In the genomic region with DNA sequence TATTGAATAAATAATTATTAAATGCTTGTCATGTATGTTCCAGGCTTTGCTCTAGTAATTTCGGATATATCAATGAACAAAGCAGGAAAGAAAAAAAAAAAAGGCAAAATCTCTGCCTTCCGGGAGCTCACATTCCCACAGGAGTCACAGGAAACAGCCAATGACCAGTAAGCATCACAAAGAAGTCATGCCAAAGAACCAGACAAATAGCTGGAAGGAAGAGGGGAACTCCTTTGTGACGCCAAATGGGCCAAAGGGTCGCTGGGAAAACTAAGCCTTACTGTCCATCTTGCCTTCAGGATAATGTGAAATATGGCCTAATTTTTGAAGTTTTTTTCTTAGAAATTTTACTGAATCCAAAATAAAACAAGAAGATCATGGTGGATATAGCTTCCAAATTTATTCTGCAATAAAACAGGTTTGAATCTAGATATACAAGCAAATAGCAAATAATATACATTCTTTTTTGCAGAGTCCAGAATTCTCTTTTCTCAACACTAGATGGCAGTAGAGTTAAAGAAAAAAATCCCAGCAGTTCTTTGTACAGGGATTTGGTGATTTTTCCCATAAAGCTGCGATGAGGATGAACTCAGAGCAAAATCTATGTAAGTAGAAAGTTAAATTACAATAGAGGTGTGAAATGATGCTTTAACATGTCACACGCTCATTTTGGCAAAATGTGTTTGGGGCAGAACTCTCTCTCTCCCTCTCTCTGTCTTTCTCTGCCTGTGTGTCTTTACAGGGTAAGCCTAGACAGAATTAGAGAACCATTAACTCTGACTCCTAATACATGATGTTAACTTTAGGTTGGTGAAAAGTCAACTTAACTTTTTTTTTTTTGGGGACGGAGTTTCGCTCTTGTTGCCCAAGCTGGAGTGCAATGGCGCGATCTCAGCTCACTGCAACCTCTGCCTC, we compare ENCODE assay signal across 8 cellular contexts.
DNase-seq lines count a peak whose midpoint lies in the region; ATAC-seq, FAIRE-seq and TF ChIP-seq lines count a peak whose summit lies in the region.

No MANE protein-coding gene starts in this region.

- TF ChIP-seq CTCF in right atrium auricular region (IDR thresholded peaks at IDR 0.05) (peak; percentile 44 to 82), suprapubic skin (IDR thresholded peaks at IDR 0.05) (peak; percentile 51 to 61)

- H3K4me3 ChIP-seq in right atrium auricular region (no peak overlapping the region), suprapubic skin (no peak overlapping the region)

- peaks cover 0 to 8% of the 10 kb centered on the region in 2 donors for H3K9me3 ChIP-seq in right atrium auricular region
- no peaks in the 10 kb centered on the region for H3K9me3 ChIP-seq in suprapubic skin

- ATAC-seq in HG03432 (IDR thresholded peaks at IDR 0.05; ENCODE audit: unreplicated experiment) = peak; percentile 48
- ATAC-seq in HG03378 (IDR thresholded peaks at IDR 0.05; ENCODE audit: unreplicated experiment) = no peak

- H3K4me1 ChIP-seq in right atrium auricular region (peaks cover 0 to 6% of the 10 kb centered on the region in 2 donors), suprapubic skin (peaks cover 7% of the 10 kb centered on the region)

- DNase-seq in Caki2 (ENCODE audit: low read depth) = peak; percentile 50
- no peak for DNase-seq in right atrium auricular region (ENCODE audit: low spot score)
- no peak for DNase-seq in suprapubic skin (ENCODE audit: low spot score in 2 of 2)
- DNase-seq in GM12892 (ENCODE audit: insufficient read length) = no peak
- DNase-seq in GDM1 (lab: John Stamatoyannopoulos, UW) = no peak

- H3K27me3 ChIP-seq in right atrium auricular region (no peaks in the 10 kb centered on the region), suprapubic skin (no peaks in the 10 kb centered on the region)

- in situ Hi-C loops in Caki2 (cut with HindIII; ENCODE audit: low pct_unique_long_range_greater_than_20kb, low sequenced_read_pairs) = loop anchor here (25.0 kb wide), 1 partner anchor 923 kb away; no protein-coding TSS in a partner anchor

- H3K27ac ChIP-seq in right atrium auricular region = no peak overlapping the region
- no peak overlapping the region for H3K27ac ChIP-seq in suprapubic skin

- TF ChIP-seq EP300 in suprapubic skin (IDR thresholded peaks at IDR 0.05) = no peak

- TF ChIP-seq POLR2A in suprapubic skin (IDR thresholded peaks at IDR 0.05) (no peak), GM12892 (IDR thresholded peaks at IDR 0.05; ENCODE audit: low read depth, low read length) (no peak)

- FAIRE-seq in TTC549 (lab: Jason Lieb, UNC) (peak; percentile 86), GM12892 (lab: Jason Lieb, UNC) (no peak)

- H3K36me3 ChIP-seq in right atrium auricular region (no peaks in the 10 kb centered on the region), suprapubic skin (no peaks in the 10 kb centered on the region)

- 60% methylated on average over 10 of the region's 10 CpGs for WGBS in suprapubic skin
